In genomic region chr6:30717129-30717844, GRCh38 we compare ENCODE assay signal across 1 cellular context.
TF ChIP-seq lines count a peak whose summit lies in the region.

MDC1 (minus strand) TSS chr6:30717281; CDS start chr6:30715175, 2,106 bp downstream.

TF ChIP-seq in HepG2, 621 proteins besides CTCF, POLR2A, EP300 and RAD21 (continued from another document and continues in another):
- TF ChIP-seq ZNF362 (CRISPR knock-in tag; IDR thresholded peaks at IDR 0.05; ENCODE audit: borderline replicate concordance) (peak; percentile 80; the same call in 1 of the 2 replicates), HNF1A (IDR thresholded peaks at IDR 0.05; ENCODE audit: low read depth) (peak; percentile 66), HNF1A (CRISPR knock-in tag; IDR thresholded peaks at IDR 0.05; ENCODE audit: borderline replicate concordance) (peak; percentile 91; the same call in 1 of the 2 replicates), SP4 (CRISPR knock-in tag; IDR thresholded peaks at IDR 0.05) (peak; percentile 99), KMT2B (CRISPR knock-in tag; IDR thresholded peaks at IDR 0.05) (peak; percentile 95), ZNF256 (CRISPR knock-in tag; conservative IDR thresholded peaks at IDR 0.05) (0 out of 2 replicates have a peak, but pooled peaks have one; percentile 20), SRSF4 (IDR thresholded peaks at IDR 0.05; ENCODE audit: low read depth, low read length, poor library complexity, severe bottlenecking) (no peak), SKI (IDR thresholded peaks at IDR 0.05; ENCODE audit: partially characterized antibody) (peak; percentile 97), ZNF747 (CRISPR knock-in tag; IDR thresholded peaks at IDR 0.05; ENCODE audit: borderline replicate concordance) (no peak; the same call in 1 of the 2 replicates), PHF21A (CRISPR knock-in tag; IDR thresholded peaks at IDR 0.05) (peak; percentile 97), RORA (CRISPR knock-in tag; IDR thresholded peaks at IDR 0.05) (no peak), ZFP90 (CRISPR knock-in tag; IDR thresholded peaks at IDR 0.05; ENCODE audit: borderline replicate concordance) (peak; percentile 13; the same call in 1 of the 2 replicates), HOXA3 (CRISPR knock-in tag; IDR thresholded peaks at IDR 0.05) (peak; percentile 99), GATA4 (IDR thresholded peaks at IDR 0.05; ENCODE audit: borderline replicate concordance, low read depth) (no peak), MAFG (CRISPR knock-in tag; IDR thresholded peaks at IDR 0.05) (peak; percentile 97), HHEX (CRISPR knock-in tag; IDR thresholded peaks at IDR 0.05) (0 out of 2 replicates have a peak, but pooled peaks have one; percentile 35), NFE2 (CRISPR knock-in tag; IDR thresholded peaks at IDR 0.05) (peak; percentile 69; the same call in 1 of the 2 replicates), IRF2 (CRISPR knock-in tag; IDR thresholded peaks at IDR 0.05) (peak; percentile 99), MTA3 (CRISPR knock-in tag; IDR thresholded peaks at IDR 0.05) (peak; percentile 27; the same call in 1 of the 2 replicates), ESRRA (CRISPR knock-in tag; IDR thresholded peaks at IDR 0.05; ENCODE audit: low read depth) (peak; percentile 78), JUNB (CRISPR knock-in tag; IDR thresholded peaks at IDR 0.05; ENCODE audit: borderline replicate concordance) (peak; percentile 66; the same call in 1 of the 2 replicates), MLX (CRISPR knock-in tag; IDR thresholded peaks at IDR 0.05) (peak; percentile 72), GTF2F1 (IDR thresholded peaks at IDR 0.05; ENCODE audit: low read length) (peak; percentile 78), ZFP36L1 (CRISPR knock-in tag; IDR thresholded peaks at IDR 0.05) (peak; percentile 99), BATF2 (CRISPR knock-in tag; IDR thresholded peaks at IDR 0.05) (peak; percentile 91; the same call in 1 of the 2 replicates), MTF1 (CRISPR knock-in tag; IDR thresholded peaks at IDR 0.05) (no peak; the same call in 1 of the 2 replicates), NCOR1 (IDR thresholded peaks at IDR 0.05; ENCODE audit: borderline replicate concordance, low read length) (peak; percentile 68; the same call in 1 of the 2 replicates), TBX3 (IDR thresholded peaks at IDR 0.05; ENCODE audit: borderline replicate concordance) (peak; percentile 93), RAD51 (IDR thresholded peaks at IDR 0.05; ENCODE audit: borderline replicate concordance) (no peak), GATAD1 (CRISPR knock-in tag; IDR thresholded peaks at IDR 0.05) (peak; percentile 92), NKX3-1 (CRISPR knock-in tag; IDR thresholded peaks at IDR 0.05) (no peak; the same call in 1 of the 2 replicates), ZSCAN12 (CRISPR knock-in tag; IDR thresholded peaks at IDR 0.05) (peak; percentile 62; the same call in 1 of the 2 replicates), DMAP1 (CRISPR knock-in tag; IDR thresholded peaks at IDR 0.05) (peak; percentile 100), TCF7 (IDR thresholded peaks at IDR 0.05; ENCODE audit: low read depth) (no peak; the same call in 1 of the 2 replicates), SUZ12 (IDR thresholded peaks at IDR 0.05; ENCODE audit: low read depth, low read length) (no peak), HIVEP1 (CRISPR knock-in tag; IDR thresholded peaks at IDR 0.05) (peak; percentile 88), ZHX2 (IDR thresholded peaks at IDR 0.05; ENCODE audit: low read depth) (peak; percentile 98), ZHX2 (CRISPR knock-in tag; IDR thresholded peaks at IDR 0.05; ENCODE audit: borderline replicate concordance) (no peak), ZNF383 (CRISPR knock-in tag; IDR thresholded peaks at IDR 0.05; ENCODE audit: borderline replicate concordance) (peak; percentile 96), ZMYM3 (CRISPR knock-in tag; IDR thresholded peaks at IDR 0.05) (peak; percentile 78; the same call in 1 of the 2 replicates), KLF11 (CRISPR knock-in tag; IDR thresholded peaks at IDR 0.05) (peak; percentile 83; the same call in 1 of the 2 replicates), ZKSCAN1 (IDR thresholded peaks at IDR 0.05; ENCODE audit: low read length) (peak; percentile 70), FOXC1 (CRISPR knock-in tag; IDR thresholded peaks at IDR 0.05; ENCODE audit: borderline replicate concordance) (no peak), ZNF503 (CRISPR knock-in tag; IDR thresholded peaks at IDR 0.05) (0 out of 2 replicates have a peak, but pooled peaks have one; percentile 78), CENPT (CRISPR knock-in tag; IDR thresholded peaks at IDR 0.05; ENCODE audit: low read depth) (peak; percentile 87; the same call in 1 of the 2 replicates)
- TF ChIP-seq, protein P1, sequence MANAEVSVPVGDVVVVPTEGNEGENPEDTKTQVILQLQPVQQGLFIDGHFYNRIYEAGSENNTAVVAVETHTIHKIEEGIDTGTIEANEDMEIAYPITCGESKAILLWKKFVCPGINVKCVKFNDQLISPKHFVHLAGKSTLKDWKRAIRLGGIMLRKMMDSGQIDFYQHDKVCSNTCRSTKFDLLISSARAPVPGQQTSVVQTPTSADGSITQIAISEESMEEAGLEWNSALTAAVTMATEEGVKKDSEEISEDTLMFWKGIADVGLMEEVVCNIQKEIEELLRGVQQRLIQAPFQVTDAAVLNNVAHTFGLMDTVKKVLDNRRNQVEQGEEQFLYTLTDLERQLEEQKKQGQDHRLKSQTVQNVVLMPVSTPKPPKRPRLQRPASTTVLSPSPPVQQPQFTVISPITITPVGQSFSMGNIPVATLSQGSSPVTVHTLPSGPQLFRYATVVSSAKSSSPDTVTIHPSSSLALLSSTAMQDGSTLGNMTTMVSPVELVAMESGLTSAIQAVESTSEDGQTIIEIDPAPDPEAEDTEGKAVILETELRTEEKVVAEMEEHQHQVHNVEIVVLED (CRISPR knock-in tag; IDR thresholded peaks at IDR 0.05; ENCODE audit: borderline replicate concordance) = peak; percentile 95
- TF ChIP-seq, protein P2, sequence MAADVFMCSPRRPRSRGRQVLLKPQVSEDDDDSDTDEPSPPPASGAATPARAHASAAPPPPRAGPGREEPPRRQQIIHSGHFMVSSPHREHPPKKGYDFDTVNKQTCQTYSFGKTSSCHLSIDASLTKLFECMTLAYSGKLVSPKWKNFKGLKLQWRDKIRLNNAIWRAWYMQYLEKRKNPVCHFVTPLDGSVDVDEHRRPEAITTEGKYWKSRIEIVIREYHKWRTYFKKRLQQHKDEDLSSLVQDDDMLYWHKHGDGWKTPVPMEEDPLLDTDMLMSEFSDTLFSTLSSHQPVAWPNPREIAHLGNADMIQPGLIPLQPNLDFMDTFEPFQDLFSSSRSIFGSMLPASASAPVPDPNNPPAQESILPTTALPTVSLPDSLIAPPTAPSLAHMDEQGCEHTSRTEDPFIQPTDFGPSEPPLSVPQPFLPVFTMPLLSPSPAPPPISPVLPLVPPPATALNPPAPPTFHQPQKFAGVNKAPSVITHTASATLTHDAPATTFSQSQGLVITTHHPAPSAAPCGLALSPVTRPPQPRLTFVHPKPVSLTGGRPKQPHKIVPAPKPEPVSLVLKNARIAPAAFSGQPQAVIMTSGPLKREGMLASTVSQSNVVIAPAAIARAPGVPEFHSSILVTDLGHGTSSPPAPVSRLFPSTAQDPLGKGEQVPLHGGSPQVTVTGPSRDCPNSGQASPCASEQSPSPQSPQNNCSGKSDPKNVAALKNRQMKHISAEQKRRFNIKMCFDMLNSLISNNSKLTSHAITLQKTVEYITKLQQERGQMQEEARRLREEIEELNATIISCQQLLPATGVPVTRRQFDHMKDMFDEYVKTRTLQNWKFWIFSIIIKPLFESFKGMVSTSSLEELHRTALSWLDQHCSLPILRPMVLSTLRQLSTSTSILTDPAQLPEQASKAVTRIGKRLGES (CRISPR knock-in tag; IDR thresholded peaks at IDR 0.05; ENCODE audit: borderline replicate concordance) = no peak
